In the genomic region with DNA sequence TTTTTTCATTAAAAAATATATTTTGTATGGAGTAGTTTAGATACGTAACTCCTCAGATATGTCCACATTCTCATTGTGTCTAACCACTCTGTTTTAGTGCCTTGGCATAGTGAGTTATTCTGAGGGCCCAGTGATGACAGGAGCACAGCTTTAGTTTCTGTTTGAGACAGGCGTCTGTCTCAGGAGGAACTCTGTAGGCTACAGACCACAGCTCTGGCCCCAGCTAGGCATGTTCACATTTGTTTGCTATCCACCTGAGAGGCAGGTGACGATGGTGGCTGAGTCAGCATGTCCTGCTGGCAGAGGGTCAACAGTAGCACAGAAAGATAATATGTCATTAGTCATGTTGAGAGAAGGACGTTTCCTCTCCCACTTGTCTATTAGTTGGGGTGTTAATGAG, we compare ENCODE assay signal across 9 cellular contexts. TPM values are rescaled to one million over a fixed set of nuclear protein-coding genes. Genes with fewer than 3 reads are reported as not detected.
DNase-seq lines count a peak whose midpoint lies in the region; ATAC-seq and TF ChIP-seq lines count a peak whose summit lies in the region.
"Had no signal": no experiment of that assay in that cellular context is flagged by ENCODE, and none has a peak within 500 bp of the region (broad histone marks: within the 10 kb centered on the region; RNA-seq: fewer than 3 reads in every experiment).

No MANE protein-coding gene starts in this region.

- H3K4me1 ChIP-seq in parathyroid adenoma: peaks cover 46% of the 10 kb centered on the region
- H3K4me1 ChIP-seq in vagina: peaks cover 54% of the 10 kb centered on the region

- H3K36me3 Mint-ChIP-seq in Calu3 (ENCODE audit: insufficient read depth, unreplicated experiment): no peaks in the 10 kb centered on the region
- no peaks in the 10 kb centered on the region for H3K36me3 Mint-ChIP-seq in immature natural killer cell

- H3K27ac Mint-ChIP-seq in Calu3 (ENCODE audit: unreplicated experiment) (no peak overlapping the region), immature natural killer cell (no peak overlapping the region)
- H3K27ac Mint-ChIP-seq: activated naive CD4-positive, alpha-beta T cell treated with anti-CD3 and anti-CD28 coated beads, Interleukin-2, amount 50 U/mL, for 24 hours had no signal

- no peaks in the 10 kb centered on the region for H3K27me3 ChIP-seq in parathyroid adenoma (ENCODE audit: control insufficient read depth, insufficient read depth, low read length)
- H3K27me3 ChIP-seq in vagina: no peaks in the 10 kb centered on the region

- H3K79me2 ChIP-seq in parathyroid adenoma: peaks cover 29% of the 10 kb centered on the region

- CTCF ChIA-PET in Calu3 (lab: Charles Lee): interaction anchor here (0.6 to 2.0 kb wide), 5 partner anchors 15 to 614 kb away, joined by 3 to 9 read pairs (median 4); a partner anchor contains a TSS

- no peaks in the 10 kb centered on the region for H3K9me3 ChIP-seq in parathyroid adenoma (ENCODE audit: control insufficient read depth, low read length)
- H3K9me3 ChIP-seq in vagina: no peaks in the 10 kb centered on the region

- intact Hi-C loops in Calu3 (cut with micrococcal nuclease; ENCODE audit: unreplicated experiment) (loop anchor here (5.0 kb wide), 1 partner anchor 116 kb away; no protein-coding TSS in a partner anchor), vagina (cut with DNase I) (no loop called here)

- peak overlapping the region; percentile 47 for H2AFZ ChIP-seq in parathyroid adenoma

- H3K9ac ChIP-seq in parathyroid adenoma: no peak overlapping the region

- H3K27me3 Mint-ChIP-seq in Calu3 (ENCODE audit: unreplicated experiment) (no peaks in the 10 kb centered on the region), immature natural killer cell (ENCODE audit: low read depth in 3 of 3) (peaks cover 1 to 3% (median 2%) of the 10 kb centered on the region in 3 donors)
- H3K27me3 Mint-ChIP-seq: activated naive CD4-positive, alpha-beta T cell treated with anti-CD3 and anti-CD28 coated beads, Interleukin-2, amount 50 U/mL, for 24 hours had no signal

- H3K36me3 ChIP-seq in parathyroid adenoma (ENCODE audit: control insufficient read depth, insufficient read depth, low read length) (no peaks in the 10 kb centered on the region), vagina (no peaks in the 10 kb centered on the region)

- BruUV-seq in Calu3 (replicated peaks; lab: Mats Ljungman, UMichigan): no TSS peak

- ATAC-seq in GM19455 (IDR thresholded peaks at IDR 0.05; ENCODE audit: unreplicated experiment) (peak; percentile 81), HG03442 (IDR thresholded peaks at IDR 0.05; ENCODE audit: unreplicated experiment) (peak; percentile 92)

- H3K4me3 Mint-ChIP-seq in Calu3 (ENCODE audit: low read depth, unreplicated experiment): peak overlapping the region; percentile 19
- no peak overlapping the region for H3K4me3 Mint-ChIP-seq in immature natural killer cell
- H3K4me3 Mint-ChIP-seq: activated naive CD4-positive, alpha-beta T cell treated with anti-CD3 and anti-CD28 coated beads, Interleukin-2, amount 50 U/mL, for 24 hours had no signal

- no peak for TF ChIP-seq POLR2A in vagina (IDR thresholded peaks at IDR 0.05)

- TF ChIP-seq CTCF in Calu3 (IDR thresholded peaks at IDR 0.05; ENCODE audit: unreplicated experiment) (no peak), parathyroid adenoma (IDR thresholded peaks at IDR 0.05) (no peak), vagina (IDR thresholded peaks at IDR 0.05) (no peak)

- H3K9me3 Mint-ChIP-seq in Calu3 (ENCODE audit: low read depth, unreplicated experiment) (no peaks in the 10 kb centered on the region), immature natural killer cell (peaks cover 0 to 3% (median 0%) of the 10 kb centered on the region in 6 donors)
- H3K9me3 Mint-ChIP-seq: activated naive CD4-positive, alpha-beta T cell treated with anti-CD3 and anti-CD28 coated beads, Interleukin-2, amount 50 U/mL, for 24 hours had no signal

- H3K4me1 Mint-ChIP-seq in Calu3 (ENCODE audit: low read depth, unreplicated experiment): peaks cover 68% of the 10 kb centered on the region
- H3K4me1 Mint-ChIP-seq in immature natural killer cell: peaks cover 0 to 1% of the 10 kb centered on the region in 2 donors
- H3K4me1 Mint-ChIP-seq: activated naive CD4-positive, alpha-beta T cell treated with anti-CD3 and anti-CD28 coated beads, Interleukin-2, amount 50 U/mL, for 24 hours had no signal

- peak overlapping the region; percentile 50 for H3K4me2 ChIP-seq in parathyroid adenoma (ENCODE audit: low read length)

- DNase-seq in Calu3 (peak; percentile 74), amniotic epithelial cell (ENCODE audit: low read depth) (peak; percentile 48), vagina (ENCODE audit: extremely low spot score in 2 of 2) (no peak), NK-92 (lab: John Stamatoyannopoulos, UW; ENCODE audit: unreplicated experiment) (no peak), immature natural killer cell (no peak)

- peak overlapping the region; percentile 24 for H3K4me3 ChIP-seq in parathyroid adenoma (ENCODE audit: low read depth, low read length)
- no peak overlapping the region for H3K4me3 ChIP-seq in vagina

- H3K27ac ChIP-seq in parathyroid adenoma (peak overlapping the region; percentile 86), vagina (no peak overlapping the region)

RNA-seq across cellular contexts. Expression of a gene that starts 16.3 kb away (rescaled TPM):
- total RNA-seq in Calu3 (2022) (26.6 TPM in 2 replicates), vagina (52.5 TPM)
- 1 to 10 TPM; 1.6 to 2.8 (median 2.7) TPM for polyA plus RNA-seq in immature natural killer cell

Comparison
In these comparisons a context has a peak if more than half of its experiments do, and no peak if none do; other contexts are left out.
1. DNase-seq: peak in Calu3 (single experiment) and amniotic epithelial cell (single experiment); none in vagina (0 of 2), NK-92 (single experiment) and immature natural killer cell (0 of 3).